ENCODE assay signal across 9 cellular contexts in genomic region chr7:131945313-131945831, GRCh38.
DNase-seq lines count a peak whose midpoint lies in the region; ATAC-seq, FAIRE-seq and TF ChIP-seq lines count a peak whose summit lies in the region.
"Had no signal": no experiment of that assay in that cellular context is flagged by ENCODE, and none has a peak within 500 bp of the region (broad histone marks: within the 10 kb centered on the region; RNA-seq: fewer than 3 reads in every experiment).

No MANE protein-coding gene starts in this region.

- no peaks in the 10 kb centered on the region for H4K20me1 ChIP-seq in endothelial cell of umbilical vein (replicated peaks; ENCODE audit: control insufficient read depth, extremely low read depth, insufficient read depth, low read length)

- peak; percentile 89 to 93 for TF ChIP-seq CTCF in endothelial cell of umbilical vein (IDR thresholded peaks at IDR 0.05; ENCODE audit: extremely low read depth in 1 of 2, insufficient read depth in 1 of 2, low read depth in 1 of 2, low read length in 2 of 2)
- peak; percentile 74 to 83 (median 81) for TF ChIP-seq CTCF in tibial nerve (IDR thresholded peaks at IDR 0.05)

- H3K36me3 ChIP-seq in endothelial cell of umbilical vein (ENCODE audit: control insufficient read depth in 2 of 2, extremely low read depth in 1 of 2, insufficient read depth in 2 of 2, low read length in 2 of 2) = no peaks in the 10 kb centered on the region
- no peaks in the 10 kb centered on the region for H3K36me3 ChIP-seq in mucosa of rectum (ENCODE audit: control insufficient read depth in 2 of 2, insufficient read depth in 2 of 2, low read length in 2 of 2)
- no peaks in the 10 kb centered on the region for H3K36me3 ChIP-seq in tibial nerve

- H3K4me1 ChIP-seq in endothelial cell of umbilical vein (ENCODE audit: control insufficient read depth, extremely low read depth, insufficient read depth, low read length) (peaks cover 9% of the 10 kb centered on the region), mucosa of rectum (ENCODE audit: control insufficient read depth in 2 of 2, insufficient read depth in 2 of 2, low read length in 2 of 2) (peaks cover 20 to 29% of the 10 kb centered on the region in 2 donors), tibial nerve (peaks cover 0 to 22% (median 0%) of the 10 kb centered on the region in 4 donors)

- ATAC-seq in SK-N-SH treated with all-trans-retinoic acid at 6 μM for 48 hours (peak; percentile 85), GM18858 (IDR thresholded peaks at IDR 0.05; ENCODE audit: unreplicated experiment) (no peak)

- H3K79me2 ChIP-seq in endothelial cell of umbilical vein (ENCODE audit: control insufficient read depth, insufficient read depth, low read length) = no peaks in the 10 kb centered on the region

- H2AFZ ChIP-seq in endothelial cell of umbilical vein (ENCODE audit: low read depth, low read length) = peak overlapping the region; percentile 83

- CTCF ChIA-PET in endothelial cell of umbilical vein (lab: Charles Lee) = interaction anchor here (0.6 to 3.9 kb wide), 41 partner anchors 10 to 712 kb away, joined by 3 to 95 read pairs (median 4); partner anchors contain the start of gene PLXNA4

- intact Hi-C loops in endothelial cell of umbilical vein (cut with micrococcal nuclease) = loop anchor here (1.0 to 10.0 kb wide), 10 partner anchors 49 to 635 kb away; no protein-coding TSS in a partner anchor

- H3K27me3 ChIP-seq in endothelial cell of umbilical vein (ENCODE audit: control insufficient read depth in 2 of 2, insufficient read depth in 2 of 2, low read length in 2 of 2) = peaks cover 8 to 19% of the 10 kb centered on the region in 2 experiments
- no peaks in the 10 kb centered on the region for H3K27me3 ChIP-seq in mucosa of rectum (ENCODE audit: control insufficient read depth in 2 of 2, insufficient read depth in 2 of 2, low read length in 2 of 2)
- peaks cover 0 to 27% of the 10 kb centered on the region in 2 donors for H3K27me3 ChIP-seq in tibial nerve

- H3K27ac ChIP-seq in endothelial cell of umbilical vein (ENCODE audit: insufficient read depth, low read depth, low read length) (no peak overlapping the region), mucosa of rectum (ENCODE audit: low read depth in 2 of 2, low read length in 2 of 2) (no peak overlapping the region), tibial nerve (no peak overlapping the region)
- H3K27ac ChIP-seq: skin epidermis had no signal

- no peak for FAIRE-seq in GM12892 (lab: Jason Lieb, UNC)
- FAIRE-seq in endothelial cell of umbilical vein (lab: Jason Lieb, UNC) = peak; percentile 80

- no peak for TF ChIP-seq EP300 in tibial nerve (IDR thresholded peaks at IDR 0.05)

- POLR2A ChIA-PET in endothelial cell of umbilical vein (lab: Charles Lee) = no interaction called here

- dilution Hi-C loops in endothelial cell of umbilical vein (cut with MboI; ENCODE audit: extremely low pct_ligation_motif_present, low sequenced_read_pairs) = no loop called here

- H3K9me1 ChIP-seq in endothelial cell of umbilical vein (replicated peaks; ENCODE audit: control insufficient read depth, extremely low read depth, insufficient read depth, low read length) = no peaks in the 10 kb centered on the region

- no peak overlapping the region for H3K4me2 ChIP-seq in endothelial cell of umbilical vein (ENCODE audit: insufficient read depth, low read length)

- H3K9ac ChIP-seq in endothelial cell of umbilical vein (replicated peaks; ENCODE audit: extremely low read depth, insufficient read depth, low read length) = no peak overlapping the region
- H3K9ac ChIP-seq in mucosa of rectum (ENCODE audit: low read depth in 1 of 2, low read length in 2 of 2) = no peak overlapping the region

- H3K4me3 ChIP-seq in endothelial cell of umbilical vein (replicated peaks in 1 of 3; ENCODE audit: insufficient read depth in 1 of 3, low read depth in 1 of 3, low read length in 3 of 3) (no peak overlapping the region), mucosa of rectum (ENCODE audit: low read length in 2 of 2) (peak overlapping the region; percentile 44 to 49), tibial nerve (peak overlapping the region in 2 of 4 donors; percentile 15 to 16)
- H3K4me3 ChIP-seq: skin epidermis had no signal

- H3K9me3 ChIP-seq in endothelial cell of umbilical vein (replicated peaks; ENCODE audit: control insufficient read depth, insufficient read depth, low read length) = no peaks in the 10 kb centered on the region
- no peaks in the 10 kb centered on the region for H3K9me3 ChIP-seq in mucosa of rectum (ENCODE audit: control insufficient read depth in 2 of 2, low read length in 2 of 2)
- no peaks in the 10 kb centered on the region for H3K9me3 ChIP-seq in tibial nerve

- no TSS peak for BruUV-seq in endothelial cell of umbilical vein (replicated peaks; lab: Mats Ljungman, UMichigan)

- TF ChIP-seq POLR2A in GM12892 (IDR thresholded peaks at IDR 0.05; ENCODE audit: low read depth, low read length) (no peak), endothelial cell of umbilical vein (IDR thresholded peaks at IDR 0.05; ENCODE audit: low read depth, low read length) (no peak), tibial nerve (IDR thresholded peaks at IDR 0.05) (no peak)

- WGBS in tibial nerve, 2 donors = 0% methylated on average over 11 to 17 of the region's 38 CpGs

- peak; percentile 69 for DNase-seq in Ammon's horn (ENCODE audit: low spot score)
- peak; percentile 49 for DNase-seq in GM12892 (ENCODE audit: insufficient read length)
- peak; percentile 8 for DNase-seq in KG1 (lab: John Stamatoyannopoulos, UW)
- DNase-seq in endothelial cell of umbilical vein (ENCODE audit: low read depth, low spot score) = peak; percentile 46
- no peak for DNase-seq in tibial nerve (ENCODE audit: low spot score in 2 of 2)

TF ChIP-seq in SK-N-SH treated with all-trans-retinoic acid at 6 μM for 48 hours, 23 proteins besides CTCF, POLR2A, EP300 and RAD21:
- 0 out of 2 replicates have a peak, but pooled peaks have one; percentile 25 for TF ChIP-seq TSHZ2 (CRISPR knock-in tag; IDR thresholded peaks at IDR 0.05)
- TF ChIP-seq ZNF70 (CRISPR knock-in tag; IDR thresholded peaks at IDR 0.05) = 0 out of 2 replicates have a peak, but pooled peaks have one; percentile 9
- TF ChIP-seq ZC3H10 (CRISPR knock-in tag; IDR thresholded peaks at IDR 0.05) = no peak

TF ChIP-seq in endothelial cell of umbilical vein, 7 proteins besides CTCF, POLR2A, EP300 and RAD21:
- TF ChIP-seq EZH2 (IDR thresholded peaks at IDR 0.05; ENCODE audit: borderline replicate concordance, low read depth, low read length, severe bottlenecking) (peak; percentile 48), MYC (IDR thresholded peaks at IDR 0.05; ENCODE audit: low read depth, low read length) (no peak), JUN (IDR thresholded peaks at IDR 0.05; ENCODE audit: borderline replicate concordance, insufficient read depth, insufficient read length, low read depth) (no peak), POLR2AphosphoS5 (IDR thresholded peaks at IDR 0.05; ENCODE audit: insufficient read depth, low read depth, low read length) (no peak), MAX (IDR thresholded peaks at IDR 0.05; ENCODE audit: insufficient read depth, insufficient read length) (no peak)

Comparison
In these comparisons a context has a peak if more than half of its experiments do, and no peak if none do; other contexts are left out.
1. DNase-seq: peak in Ammon's horn (single experiment), GM12892 (single experiment), KG1 (single experiment) and endothelial cell of umbilical vein (single experiment); none in tibial nerve (0 of 2).
2. H3K4me3 ChIP-seq: peak in mucosa of rectum (2 of 2); none in endothelial cell of umbilical vein (0 of 3).